23 cellular contexts compared by ENCODE assay signal in genomic region chr5:123033157-123033671, GRCh38. TPM values are rescaled to one million over a fixed set of nuclear protein-coding genes. Genes with fewer than 3 reads are reported as not detected.
DNase-seq lines count a peak whose midpoint lies in the region; ATAC-seq, FAIRE-seq and TF ChIP-seq lines count a peak whose summit lies in the region.
"Had no signal": no experiment of that assay in that cellular context is flagged by ENCODE, and none has a peak within 500 bp of the region (broad histone marks: within the 10 kb centered on the region; RNA-seq: fewer than 3 reads in every experiment).

No MANE protein-coding gene starts in this region.

- TF ChIP-seq CTCF in left ventricle myocardium inferior (IDR thresholded peaks at IDR 0.05; ENCODE audit: borderline replicate concordance): no peak
- no peak for TF ChIP-seq CTCF in heart right ventricle (IDR thresholded peaks at IDR 0.05)
- no peak for TF ChIP-seq CTCF in RWPE1 (conservative IDR thresholded peaks at IDR 0.05; ENCODE audit: low read depth)

- POLR2A ChIA-PET in RWPE1 (lab: Yijun Ruan, JAX; ENCODE audit: low non-redundant PET): interaction anchor here (0.5 kb wide), 1 partner anchor 38 kb away, joined by 3 read pairs; no protein-coding TSS in a partner anchor

- H3K27ac ChIP-seq in left ventricle myocardium inferior (replicated peaks) (peak overlapping the region; percentile 73), heart right ventricle (peak overlapping the region in 5 of 10 donors; percentile 8 to 46 (median 22)), RWPE1 (no peak overlapping the region), small intestine (ENCODE audit: low read depth in 1 of 2, low read length in 1 of 2) (no peak overlapping the region)
- H3K27ac ChIP-seq: 22Rv1, C4-2B had no signal

- H3K27me3 ChIP-seq in left ventricle myocardium inferior (ENCODE audit: low read depth) (no peaks in the 10 kb centered on the region), heart right ventricle (peaks cover 0 to 46% (median 0%) of the 10 kb centered on the region in 7 donors), small intestine (ENCODE audit: control insufficient read depth in 2 of 2, insufficient read depth in 2 of 2, low read length in 2 of 2) (no peaks in the 10 kb centered on the region)
- H3K27me3 ChIP-seq: MG63 had no signal

- no peak for ATAC-seq in heart right ventricle
- no peak for ATAC-seq in GM19035 (IDR thresholded peaks at IDR 0.05; ENCODE audit: unreplicated experiment)
- ATAC-seq in HG03565 (IDR thresholded peaks at IDR 0.05; ENCODE audit: unreplicated experiment): no peak
- ATAC-seq: GM12878 had no signal

- peaks cover 9% of the 10 kb centered on the region for H3K36me3 ChIP-seq in left ventricle myocardium inferior
- peaks cover 0 to 13% (median 0%) of the 10 kb centered on the region in 9 donors for H3K36me3 ChIP-seq in heart right ventricle
- peaks cover 0 to 2% of the 10 kb centered on the region in 2 donors for H3K36me3 ChIP-seq in small intestine (ENCODE audit: control insufficient read depth in 2 of 2, insufficient read depth in 2 of 2, low read length in 2 of 2)

- H3K4me3 ChIP-seq in left ventricle myocardium inferior: no peak overlapping the region
- no peak overlapping the region for H3K4me3 ChIP-seq in heart right ventricle
- H3K4me3 ChIP-seq in small intestine (ENCODE audit: low read depth in 1 of 2, low read length in 2 of 2): no peak overlapping the region
- H3K4me3 ChIP-seq: GM12878, MG63 had no signal

- CTCF ChIA-PET in RWPE1 (lab: Yijun Ruan, JAX): no interaction called here

- DNase-seq in DMS53 (lab: John Stamatoyannopoulos, UW) (peak; percentile 18), DMS53 treated with DMSO at 0.1 percent for 48 hours (lab: John Stamatoyannopoulos, UW; ENCODE audit: unreplicated experiment) (no peak), left ventricle myocardium inferior (no peak), heart right ventricle (no peak), RWPE1 (ENCODE audit: low spot score) (peak; percentile 22), small intestine (peak; percentile 28)
- DNase-seq: AML-193; MG63; NCI-H1048; NCI-H1436; NCI-H1930; NCI-H446; NCI-H526 treated with DMSO at 0.1 percent for 48 hours; NK-92 treated with Interleukin-12 subunit alpha and Interleukin-12 subunit beta, amount 100 ng/mL, for 24 hours; Right ventricle myocardium superior; SW 1271 had no signal

- peaks cover 93% of the 10 kb centered on the region for H3K4me1 ChIP-seq in left ventricle myocardium inferior
- H3K4me1 ChIP-seq in heart right ventricle: peaks cover 0 to 68% (median 44%) of the 10 kb centered on the region in 9 donors
- H3K4me1 ChIP-seq in small intestine (ENCODE audit: control insufficient read depth in 2 of 2, insufficient read depth in 1 of 2, low read depth in 1 of 2, low read length in 1 of 2): no peaks in the 10 kb centered on the region

- no peaks in the 10 kb centered on the region for H3K9me3 ChIP-seq in left ventricle myocardium inferior (replicated peaks)
- no peaks in the 10 kb centered on the region for H3K9me3 ChIP-seq in heart right ventricle
- no peaks in the 10 kb centered on the region for H3K9me3 ChIP-seq in small intestine (ENCODE audit: control insufficient read depth, low read depth)
- H3K9me3 ChIP-seq: MG63 had no signal

- WGBS in heart right ventricle, 2 donors: 74 to 83% methylated on average over 6 of the region's 6 CpGs
- WGBS in small intestine, 3 donors: 64 to 86% (median 80%) methylated on average over 6 of the region's 6 CpGs

- no peak for FAIRE-seq in small intestine (lab: Jason Lieb, UNC)
- FAIRE-seq: GM12878, H1, RCC 7860 had no signal

- intact Hi-C loops in left ventricle myocardium inferior (cut with micrococcal nuclease): no loop called here
- intact Hi-C loops in heart right ventricle (cut with DNase I): loop anchor here in 2 of 10 donors (10.0 kb wide), 2 partner anchors 188 to 258 kb away; partner anchors contain the start of genes SNX2 (in 1 of the 2) and SNX24 (in 1 of the 2)

RNA-seq across cellular contexts. Expression of gene PPIC, which starts 3.3 kb away (rescaled TPM):
- total RNA-seq in left ventricle myocardium inferior (47.5 TPM), heart right ventricle (10 to 100 TPM; 34.2 to 54.3 (median 43.2) TPM)
- polyA plus RNA-seq in heart right ventricle (10 to 100 TPM; 22.5 to 58.9 TPM), small intestine (10 to 100 TPM; 23.0 to 46.4 (median 34.0) TPM)

RNA-seq across cellular contexts. Expression of gene PRDM6, which starts 55.8 kb away (rescaled TPM):
- total RNA-seq in left ventricle myocardium inferior (0.47 TPM), heart right ventricle (1 to 10 TPM in 1 of 10 donors, under 1 TPM in 9; 0.08 to 1.0 (median 0.65) TPM)
- polyA plus RNA-seq in heart right ventricle (under 1 TPM; 0.26 to 0.73 TPM), small intestine (under 1 TPM in 2 of 3 donors, not detected in 1; 0.34 to 0.54 TPM)
- total RNA-seq: GM12878 had no signal
- polyA plus RNA-seq: GM12878 had no signal

Comparison
In these comparisons a context has a peak if more than half of its experiments do, and no peak if none do; other contexts are left out.
1. DNase-seq: peak in DMS53 (single experiment), RWPE1 (single experiment) and small intestine (single experiment); none in DMS53 treated with DMSO at 0.1 percent for 48 hours (single experiment), left ventricle myocardium inferior (single experiment) and heart right ventricle (0 of 2).